Comparison of ENCODE assay signal across 8 cellular contexts in genomic region chr14:59632381-59632780, GRCh38. TPM values are rescaled to one million over a fixed set of nuclear protein-coding genes. Genes with fewer than 3 reads are reported as not detected.
DNase-seq lines count a peak whose midpoint lies in the region; ATAC-seq, FAIRE-seq and TF ChIP-seq lines count a peak whose summit lies in the region.

No MANE protein-coding gene starts in this region.

- H3K4me3 Mint-ChIP-seq in neural crest cell (no peak overlapping the region), natural killer cell (no peak overlapping the region)

- H3K27me3 Mint-ChIP-seq in neural crest cell (ENCODE audit: low read depth) = peaks cover 61% of the 10 kb centered on the region
- H3K27me3 Mint-ChIP-seq in natural killer cell (ENCODE audit: low read depth in 2 of 2) = peaks cover 37 to 44% of the 10 kb centered on the region in 2 donors

- peak; percentile 42 for DNase-seq in CD1c-positive myeloid dendritic cell (ENCODE audit: extremely low spot score)
- DNase-seq in GM19239 (ENCODE audit: insufficient read length, low spot score) = peak; percentile 46
- peak; percentile 66 for DNase-seq in NCI-H2107 treated with DMSO at 0.1 percent for 48 hours (lab: John Stamatoyannopoulos, UW; ENCODE audit: unreplicated experiment)
- DNase-seq in bronchial epithelial cell (ENCODE audit: low read depth) = peak; percentile 43
- peak; percentile 35 for DNase-seq in neural crest cell (ENCODE audit: low read depth, low spot score)
- DNase-seq in stimulated activated naive CD4-positive, alpha-beta T cell treated with Interleukin-2 at 50 U/mL for 16 hours (lab: John Stamatoyannopoulos, UW) = no peak
- no peak for DNase-seq in natural killer cell

- H3K4me1 Mint-ChIP-seq in neural crest cell = peaks cover 7% of the 10 kb centered on the region
- peaks cover 0 to 4% of the 10 kb centered on the region in 2 donors for H3K4me1 Mint-ChIP-seq in natural killer cell

- H3K27ac Mint-ChIP-seq in neural crest cell (ENCODE audit: unreplicated experiment) (no peak overlapping the region), natural killer cell (no peak overlapping the region)

- no peak for ATAC-seq in natural killer cell
- no peak for ATAC-seq in HG03439 (IDR thresholded peaks at IDR 0.05; ENCODE audit: unreplicated experiment)

- no peak overlapping the region for H3K4me3 ChIP-seq in bronchial epithelial cell (ENCODE audit: low read depth, low read length)

- intact Hi-C loops in natural killer cell (cut with micrococcal nuclease) = no loop called here

- H3K36me3 ChIP-seq in bronchial epithelial cell (ENCODE audit: control insufficient read depth, insufficient read depth, low read length) = no peaks in the 10 kb centered on the region

- H3K36me3 Mint-ChIP-seq in neural crest cell (ENCODE audit: low read depth) (peaks cover 8% of the 10 kb centered on the region), natural killer cell (no peaks in the 10 kb centered on the region)

- TF ChIP-seq CTCF in bronchial epithelial cell (IDR thresholded peaks at IDR 0.05; ENCODE audit: insufficient read depth, low read length, severe bottlenecking) (peak; percentile 78), neural crest cell (conservative IDR thresholded peaks at IDR 0.05) (peak; percentile 65), natural killer cell (IDR thresholded peaks at IDR 0.05) (no peak)

- H3K27me3 ChIP-seq in bronchial epithelial cell (ENCODE audit: control insufficient read depth, insufficient read depth, low read length) = no peaks in the 10 kb centered on the region

- H3K9me3 Mint-ChIP-seq in neural crest cell (peaks cover 10% of the 10 kb centered on the region), natural killer cell (no peaks in the 10 kb centered on the region)

- FAIRE-seq in GM19239 (lab: Jason Lieb, UNC) = peak; percentile 56
- FAIRE-seq in bronchial epithelial cell (lab: Jason Lieb, UNC) = peak; percentile 40

RNA-seq across cellular contexts. Expression of gene CCDC175, which starts 55.8 kb away (rescaled TPM):
- total RNA-seq in bronchial epithelial cell (not detected in 2 replicates), neural crest cell (0.19 and 0.25 TPM in 2 replicates), natural killer cell (not detected)

Comparison
In these comparisons a context has a peak if more than half of its experiments do, and no peak if none do; other contexts are left out.
1. DNase-seq: peak in CD1c-positive myeloid dendritic cell (single experiment), GM19239 (single experiment), NCI-H2107 treated with DMSO at 0.1 percent for 48 hours (single experiment), bronchial epithelial cell (single experiment) and neural crest cell (single experiment); none in stimulated activated naive CD4-positive, alpha-beta T cell treated with Interleukin-2 at 50 U/mL for 16 hours (single experiment) and natural killer cell (single experiment).